ENCODE assay signal across 28 cellular contexts in the genomic region with DNA sequence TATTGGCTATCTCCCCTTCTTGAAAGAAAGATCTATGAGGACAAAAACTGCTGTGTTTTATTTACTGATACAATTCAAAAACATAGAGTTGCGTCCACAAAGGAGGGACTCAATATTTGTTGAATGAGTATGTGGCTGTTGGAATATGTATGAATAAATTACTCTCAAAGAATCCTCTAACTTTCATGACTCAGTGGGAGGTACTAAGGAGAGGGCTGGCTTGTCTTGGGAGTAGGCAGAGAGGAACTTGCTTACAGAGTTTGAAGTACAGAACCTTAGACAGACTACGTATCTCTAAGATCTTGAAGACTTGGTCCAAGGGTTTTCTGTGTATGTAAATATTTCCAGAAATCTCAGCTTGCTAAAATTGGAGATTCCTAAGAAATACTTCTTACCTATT.
A peak's percentile ranks its signal among the peaks of the same experiment; 100 is the strongest.
DNase-seq lines count a peak whose midpoint lies in the region; ATAC-seq and TF ChIP-seq lines count a peak whose summit lies in the region.
"Had no signal": no experiment of that assay in that cellular context is flagged by ENCODE, and none has a peak within 500 bp of the region (broad histone marks: within the 10 kb centered on the region; RNA-seq: fewer than 3 reads in every experiment).

No MANE protein-coding gene starts in this region.

- no peaks in the 10 kb centered on the region for H3K9me3 ChIP-seq in SK-N-MC (ENCODE audit: low read depth, low read length)
- H3K9me3 ChIP-seq in fibroblast of lung (ENCODE audit: control insufficient read depth, insufficient read depth, low read depth, low read length) = no peaks in the 10 kb centered on the region
- H3K9me3 ChIP-seq in OCI-LY7 (ENCODE audit: low read length) = no peaks in the 10 kb centered on the region
- H3K9me3 ChIP-seq in gastrocnemius medialis = no peaks in the 10 kb centered on the region
- H3K9me3 ChIP-seq: esophagus squamous epithelium, transverse colon had no signal

- H3K36me3 ChIP-seq in SK-N-MC (ENCODE audit: insufficient read depth, low read length) = no peaks in the 10 kb centered on the region
- H3K36me3 ChIP-seq in fibroblast of lung (ENCODE audit: control insufficient read depth, insufficient read depth, low read length) = no peaks in the 10 kb centered on the region
- no peaks in the 10 kb centered on the region for H3K36me3 ChIP-seq in OCI-LY7 (ENCODE audit: insufficient read depth, low read length)
- H3K36me3 ChIP-seq in H7 (replicated peaks; ENCODE audit: control insufficient read depth, insufficient read depth, low read length) = no peaks in the 10 kb centered on the region
- no peaks in the 10 kb centered on the region for H3K36me3 ChIP-seq in gastrocnemius medialis
- H3K36me3 ChIP-seq: esophagus squamous epithelium, stomach, transverse colon had no signal

- H3K4me2 ChIP-seq in fibroblast of lung (ENCODE audit: extremely low read depth, insufficient read depth, low read length) = no peak overlapping the region
- no peak overlapping the region for H3K4me2 ChIP-seq in OCI-LY7 (ENCODE audit: low read length)

- in situ Hi-C loops in gastrocnemius medialis (cut with MboI; ENCODE audit: low sequenced_read_pairs in 4 of 4) = no loop called here

- H3K79me2 ChIP-seq in fibroblast of lung (ENCODE audit: control insufficient read depth, insufficient read depth, low read length) (no peaks in the 10 kb centered on the region), OCI-LY7 (ENCODE audit: insufficient read depth, low read depth, low read length) (no peaks in the 10 kb centered on the region)

- no peak for TF ChIP-seq CTCF in fibroblast of lung (conservative IDR thresholded peaks at IDR 0.05 in 1 of 2, IDR thresholded peaks at IDR 0.05 in 1 of 2; ENCODE audit: low read depth in 1 of 2, low read length in 2 of 2)
- no peak for TF ChIP-seq CTCF in OCI-LY7 (conservative IDR thresholded peaks at IDR 0.05; ENCODE audit: low read length)
- TF ChIP-seq CTCF in gastrocnemius medialis (IDR thresholded peaks at IDR 0.05 in 4 of 5, conservative IDR thresholded peaks at IDR 0.05 in 1 of 5) = no peak
- TF ChIP-seq CTCF in lower leg skin (IDR thresholded peaks at IDR 0.05) = no peak

- H3K4me1 ChIP-seq in fibroblast of lung (ENCODE audit: control insufficient read depth, extremely low read depth, insufficient read depth, low read length) (no peaks in the 10 kb centered on the region), OCI-LY7 (ENCODE audit: insufficient read depth, low read length, poor library complexity, severe bottlenecking) (no peaks in the 10 kb centered on the region), gastrocnemius medialis (no peaks in the 10 kb centered on the region)
- H3K4me1 ChIP-seq: body of pancreas, stomach, transverse colon had no signal

- no peaks in the 10 kb centered on the region for H3K9me2 ChIP-seq in OCI-LY7 (ENCODE audit: insufficient read depth, low read length)

- no TSS peak for BruUV-seq in OCI-LY7 (replicated peaks; lab: Mats Ljungman, UMichigan)

- POLR2A ChIA-PET in OCI-LY7 (lab: Charles Lee) = no interaction called here

- no peak overlapping the region for H2AFZ ChIP-seq in fibroblast of lung (ENCODE audit: low read length)
- H2AFZ ChIP-seq in OCI-LY7 (ENCODE audit: low read length) = no peak overlapping the region

- peak; percentile 7 for DNase-seq in GM03348 (ENCODE audit: low spot score)
- peak; percentile 28 for DNase-seq in SK-N-MC (ENCODE audit: low read depth, low spot score)
- peak; percentile 32 to 74 for DNase-seq in fibroblast of lung (ENCODE audit: low read depth in 2 of 2)
- peak; percentile 3 for DNase-seq in renal cortical epithelial cell (ENCODE audit: low read depth)
- DNase-seq in OCI-LY7 (ENCODE audit: low spot score) = no peak
- no peak for DNase-seq in H7
- no peak for DNase-seq in gastrocnemius medialis
- no peak for DNase-seq in lower leg skin (ENCODE audit: low spot score in 2 of 2)
- DNase-seq: activated CD8-positive, alpha-beta memory T cell treated with anti-CD3 and anti-CD28 coated beads, Interleukin-2, amount 50 U/mL, for 4 hours; AML-193; body of pancreas; CD8-positive, alpha-beta memory T cell; DMS153; esophagus squamous epithelium; GDM1; head of caudate nucleus; Kasumi-1; left cardiac atrium; NCI-H1048; NCI-H1694 treated with DMSO at 0.1 percent for 48 hours; NCI-H2227 treated with DMSO at 0.1 percent for 48 hours; NCI-H748 treated with DMSO at 0.1 percent for 48 hours; stimulated activated CD8-positive, alpha-beta memory T cell treated with anti-CD3 and anti-CD28 coated beads, Interleukin-4, amount 100 ng/mL, for 48 hours; stomach; transverse colon had no signal

- no peaks in the 10 kb centered on the region for H3K27me3 ChIP-seq in fibroblast of lung (ENCODE audit: control insufficient read depth, insufficient read depth, low read length)
- H3K27me3 ChIP-seq in H7 (ENCODE audit: control insufficient read depth, insufficient read depth, low read length) = no peaks in the 10 kb centered on the region
- no peaks in the 10 kb centered on the region for H3K27me3 ChIP-seq in gastrocnemius medialis
- H3K27me3 ChIP-seq: body of pancreas, esophagus squamous epithelium, stomach, transverse colon had no signal

- no peaks in the 10 kb centered on the region for H4K20me1 ChIP-seq in fibroblast of lung (ENCODE audit: control insufficient read depth, extremely low read depth, insufficient read depth, low read length)
- H4K20me1 ChIP-seq in OCI-LY7 (ENCODE audit: insufficient read depth, low read length) = no peaks in the 10 kb centered on the region

- intact Hi-C loops in OCI-LY7 (cut with micrococcal nuclease; ENCODE audit: unreplicated experiment) = no loop called here
- intact Hi-C loops in gastrocnemius medialis (cut with DNase I; ENCODE audit: low total_unique reads) = no loop called here
- intact Hi-C loops in lower leg skin (cut with DNase I; ENCODE audit: low total_unique reads) = no loop called here

- H3K9ac ChIP-seq in SK-N-MC (ENCODE audit: insufficient read length) (no peak overlapping the region), fibroblast of lung (ENCODE audit: insufficient read depth, low read length) (no peak overlapping the region)

- H3K4me3 ChIP-seq in SK-N-MC = no peak overlapping the region
- H3K4me3 ChIP-seq in fibroblast of lung (replicated peaks in 1 of 4; ENCODE audit: control extremely low read depth in 1 of 4, insufficient read depth in 1 of 4, low read depth in 3 of 4, low read length in 4 of 4) = no peak overlapping the region
- H3K4me3 ChIP-seq in OCI-LY7 (ENCODE audit: low read depth, low read length, poor library complexity, severe bottlenecking) = no peak overlapping the region
- H3K4me3 ChIP-seq in H7 (ENCODE audit: insufficient read depth, low read depth, low read length) = no peak overlapping the region
- no peak overlapping the region for H3K4me3 ChIP-seq in gastrocnemius medialis
- no peak overlapping the region for H3K4me3 ChIP-seq in lower leg skin (ENCODE audit: low read depth, poor library complexity, severe bottlenecking)
- H3K4me3 ChIP-seq: body of pancreas, esophagus squamous epithelium, stomach, transverse colon had no signal

- H3K27ac ChIP-seq in SK-N-MC (no peak overlapping the region), fibroblast of lung (ENCODE audit: insufficient read depth, low read length) (no peak overlapping the region), OCI-LY7 (ENCODE audit: low read depth, low read length, poor library complexity, severe bottlenecking) (no peak overlapping the region), gastrocnemius medialis (no peak overlapping the region)
- H3K27ac ChIP-seq: body of pancreas, esophagus squamous epithelium, RWPE1, stomach, transverse colon had no signal

- WGBS in lower leg skin, 2 donors = 70 to 86% methylated on average over 2 of the region's 2 CpGs

- CTCF ChIA-PET in OCI-LY7 (lab: Charles Lee; ENCODE audit: unreplicated experiment) = no interaction called here

- TF ChIP-seq POLR2A in gastrocnemius medialis (IDR thresholded peaks at IDR 0.05) = no peak
- TF ChIP-seq POLR2A in lower leg skin (IDR thresholded peaks at IDR 0.05) = no peak

- ATAC-seq in gastrocnemius medialis = no peak
- ATAC-seq: activated naive CD4-positive, alpha-beta T cell treated with anti-CD3 and anti-CD28 coated beads, Interleukin-2, amount 50 U/mL, for 72 hours; activated T-helper 17 cell treated with anti-CD3 and anti-CD28 coated beads, Interleukin-2, amount 50 U/mL, for 72 hours; body of pancreas; left cardiac atrium had no signal

Comparison
In these comparisons a context has a peak if more than half of its experiments do, and no peak if none do; other contexts are left out.
1. DNase-seq: peak in GM03348 (single experiment), SK-N-MC (single experiment), fibroblast of lung (2 of 2) and renal cortical epithelial cell (single experiment); none in OCI-LY7 (single experiment), H7 (single experiment), gastrocnemius medialis (0 of 2) and lower leg skin (0 of 2).